Comparison of ENCODE assay signal across 8 cellular contexts in the genomic region with DNA sequence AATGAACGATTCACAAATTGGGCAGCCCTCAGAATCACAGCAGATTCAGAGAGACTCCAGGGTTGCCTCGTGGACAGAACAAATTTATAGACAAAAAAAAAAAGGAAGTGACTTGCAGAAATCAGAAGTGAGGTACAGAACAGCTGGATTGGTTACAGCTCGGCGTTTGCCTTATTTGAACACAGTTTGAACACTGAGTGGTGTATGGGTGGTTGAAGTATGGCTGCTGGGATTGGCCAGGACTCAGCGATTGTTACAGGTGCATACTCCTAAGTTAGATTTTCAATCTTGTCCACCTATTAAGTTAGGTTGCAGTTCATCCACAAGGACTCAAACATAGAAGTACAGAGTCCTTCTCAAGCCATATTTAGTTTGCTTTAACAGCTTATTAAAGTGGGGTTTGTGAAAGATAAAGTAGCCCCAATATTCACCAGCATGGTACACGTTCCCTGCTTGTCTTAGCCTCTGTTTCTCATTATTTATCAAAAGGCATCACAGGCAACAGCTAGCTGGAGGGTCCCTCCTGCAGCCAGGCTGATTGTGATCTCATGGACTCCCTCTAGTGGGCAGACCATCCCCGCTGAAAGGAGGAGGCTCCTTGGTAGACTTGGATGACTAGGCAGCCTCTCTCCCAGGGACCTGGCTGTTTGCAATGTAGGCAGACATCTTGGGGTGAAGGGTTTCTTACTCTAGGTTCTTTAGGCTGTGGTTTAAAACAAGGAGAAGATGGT. TPM values are rescaled to one million over a fixed set of nuclear protein-coding genes. Genes with fewer than 3 reads are reported as not detected.
DNase-seq lines count a peak whose midpoint lies in the region; ATAC-seq and TF ChIP-seq lines count a peak whose summit lies in the region.

No MANE protein-coding gene starts in this region.

- H3K9me3 Mint-ChIP-seq in WTC11 (peaks cover 53% of the 10 kb centered on the region), endodermal cell (peaks cover 48% of the 10 kb centered on the region)

- CTCF ChIA-PET in WTC11 (lab: Charles Lee): interaction anchor here (0.8 to 4.9 kb wide), 12 partner anchors 13 to 196 kb away, joined by 3 to 39 read pairs (median 4); a partner anchor contains a TSS

- peaks cover 10% of the 10 kb centered on the region; the same call in 1 of the 2 replicates for H3K27me3 Mint-ChIP-seq in WTC11 (ENCODE audit: low read depth)
- H3K27me3 Mint-ChIP-seq in endodermal cell (ENCODE audit: insufficient read depth): no peaks in the 10 kb centered on the region

- POLR2A ChIA-PET in WTC11 (lab: Charles Lee): interaction anchor here (0.6 kb wide), 1 partner anchor 678 kb away, joined by 3 read pairs; a partner anchor contains a TSS

- H3K9ac ChIP-seq in endodermal cell (ENCODE audit: extremely low read depth, low read length, poor library complexity, severe bottlenecking): no peak overlapping the region

- no peak overlapping the region for H3K4me3 Mint-ChIP-seq in WTC11
- H3K4me3 Mint-ChIP-seq in endodermal cell: no peak overlapping the region

- H3K27ac Mint-ChIP-seq in WTC11 (no peak overlapping the region), endodermal cell (no peak overlapping the region)

- ATAC-seq in WTC11 (peak; percentile 97), HG03045 (IDR thresholded peaks at IDR 0.05; ENCODE audit: unreplicated experiment) (no peak)

- H3K27me3 ChIP-seq in endodermal cell (ENCODE audit: control insufficient read depth, insufficient read depth, low read length, poor library complexity, severe bottlenecking): no peaks in the 10 kb centered on the region

- peaks cover 6% of the 10 kb centered on the region; the same call in 1 of the 2 replicates for H3K4me1 Mint-ChIP-seq in WTC11
- no peaks in the 10 kb centered on the region for H3K4me1 Mint-ChIP-seq in endodermal cell

- WGBS in endodermal cell (ENCODE audit: insufficient coverage in 1 of 2, insufficient read length in 1 of 2), 2 experiments: 68 to 86% methylated on average over 4 to 7 of the region's 7 CpGs

- TF ChIP-seq CTCF in GM12865 (IDR thresholded peaks at IDR 0.05; ENCODE audit: insufficient read depth, low read depth, low read length, missing control alignments): peak; percentile 76
- peak; percentile 45 for TF ChIP-seq CTCF in WTC11 (IDR thresholded peaks at IDR 0.05)
- TF ChIP-seq CTCF in endodermal cell (conservative IDR thresholded peaks at IDR 0.05): peak; percentile 77

- H3K36me3 Mint-ChIP-seq in WTC11 (peaks cover 46% of the 10 kb centered on the region), endodermal cell (ENCODE audit: low read depth) (peaks cover 6% of the 10 kb centered on the region)

- H3K4me3 ChIP-seq in GM12865 (ENCODE audit: low read depth, low read length) (no peak overlapping the region), endodermal cell (ENCODE audit: low read length) (no peak overlapping the region)

- no peaks in the 10 kb centered on the region for H3K4me1 ChIP-seq in endodermal cell (ENCODE audit: control insufficient read depth, insufficient read depth, low read length)

- H3K36me3 ChIP-seq in endodermal cell (ENCODE audit: control insufficient read depth, insufficient read depth, low read length): no peaks in the 10 kb centered on the region

- peaks cover 55% of the 10 kb centered on the region for H3K9me3 ChIP-seq in endodermal cell (ENCODE audit: control insufficient read depth, low read length)

- H3K27ac ChIP-seq in endodermal cell (ENCODE audit: low read depth, low read length): no peak overlapping the region

- DNase-seq in A172 (ENCODE audit: low spot score) (peak; percentile 73), GM12865 (ENCODE audit: low read depth) (peak; percentile 67), NAMALWA (ENCODE audit: low spot score) (peak; percentile 83), WTC11 (ENCODE audit: low spot score) (peak; percentile 80), endodermal cell (peak; percentile 90), mucosa of gallbladder (ENCODE audit: low spot score) (peak; percentile 59), stromal cell of bone marrow (ENCODE audit: low read depth) (peak; percentile 32)

TF ChIP-seq in WTC11, 78 proteins besides CTCF, POLR2A, EP300 and RAD21:
- TF ChIP-seq, protein P1, sequence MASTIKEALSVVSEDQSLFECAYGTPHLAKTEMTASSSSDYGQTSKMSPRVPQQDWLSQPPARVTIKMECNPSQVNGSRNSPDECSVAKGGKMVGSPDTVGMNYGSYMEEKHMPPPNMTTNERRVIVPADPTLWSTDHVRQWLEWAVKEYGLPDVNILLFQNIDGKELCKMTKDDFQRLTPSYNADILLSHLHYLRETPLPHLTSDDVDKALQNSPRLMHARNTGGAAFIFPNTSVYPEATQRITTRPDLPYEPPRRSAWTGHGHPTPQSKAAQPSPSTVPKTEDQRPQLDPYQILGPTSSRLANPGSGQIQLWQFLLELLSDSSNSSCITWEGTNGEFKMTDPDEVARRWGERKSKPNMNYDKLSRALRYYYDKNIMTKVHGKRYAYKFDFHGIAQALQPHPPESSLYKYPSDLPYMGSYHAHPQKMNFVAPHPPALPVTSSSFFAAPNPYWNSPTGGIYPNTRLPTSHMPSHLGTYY (CRISPR knock-in tag; IDR thresholded peaks at IDR 0.05): no peak
- TF ChIP-seq SMAD4 (CRISPR knock-in tag; IDR thresholded peaks at IDR 0.05): no peak
- TF ChIP-seq, protein P2, sequence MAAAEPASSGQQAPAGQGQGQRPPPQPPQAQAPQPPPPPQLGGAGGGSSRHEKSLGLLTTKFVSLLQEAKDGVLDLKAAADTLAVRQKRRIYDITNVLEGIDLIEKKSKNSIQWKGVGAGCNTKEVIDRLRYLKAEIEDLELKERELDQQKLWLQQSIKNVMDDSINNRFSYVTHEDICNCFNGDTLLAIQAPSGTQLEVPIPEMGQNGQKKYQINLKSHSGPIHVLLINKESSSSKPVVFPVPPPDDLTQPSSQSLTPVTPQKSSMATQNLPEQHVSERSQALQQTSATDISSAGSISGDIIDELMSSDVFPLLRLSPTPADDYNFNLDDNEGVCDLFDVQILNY (CRISPR knock-in tag; IDR thresholded peaks at IDR 0.05): no peak
- TF ChIP-seq OVOL2 (CRISPR knock-in tag; IDR thresholded peaks at IDR 0.05; ENCODE audit: borderline replicate concordance): no peak
- TF ChIP-seq NFATC4 (CRISPR knock-in tag; IDR thresholded peaks at IDR 0.05): no peak
- no peak for TF ChIP-seq CREM (CRISPR knock-in tag; IDR thresholded peaks at IDR 0.05)
- no peak for TF ChIP-seq NR3C1 (CRISPR knock-in tag; conservative IDR thresholded peaks at IDR 0.05; ENCODE audit: low read depth)
- TF ChIP-seq, protein P3, sequence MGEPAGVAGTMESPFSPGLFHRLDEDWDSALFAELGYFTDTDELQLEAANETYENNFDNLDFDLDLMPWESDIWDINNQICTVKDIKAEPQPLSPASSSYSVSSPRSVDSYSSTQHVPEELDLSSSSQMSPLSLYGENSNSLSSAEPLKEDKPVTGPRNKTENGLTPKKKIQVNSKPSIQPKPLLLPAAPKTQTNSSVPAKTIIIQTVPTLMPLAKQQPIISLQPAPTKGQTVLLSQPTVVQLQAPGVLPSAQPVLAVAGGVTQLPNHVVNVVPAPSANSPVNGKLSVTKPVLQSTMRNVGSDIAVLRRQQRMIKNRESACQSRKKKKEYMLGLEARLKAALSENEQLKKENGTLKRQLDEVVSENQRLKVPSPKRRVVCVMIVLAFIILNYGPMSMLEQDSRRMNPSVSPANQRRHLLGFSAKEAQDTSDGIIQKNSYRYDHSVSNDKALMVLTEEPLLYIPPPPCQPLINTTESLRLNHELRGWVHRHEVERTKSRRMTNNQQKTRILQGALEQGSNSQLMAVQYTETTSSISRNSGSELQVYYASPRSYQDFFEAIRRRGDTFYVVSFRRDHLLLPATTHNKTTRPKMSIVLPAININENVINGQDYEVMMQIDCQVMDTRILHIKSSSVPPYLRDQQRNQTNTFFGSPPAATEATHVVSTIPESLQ (CRISPR knock-in tag; IDR thresholded peaks at IDR 0.05): no peak
- TF ChIP-seq NR1H2 (CRISPR knock-in tag; IDR thresholded peaks at IDR 0.05): no peak
- no peak for TF ChIP-seq ATF1 (CRISPR knock-in tag; IDR thresholded peaks at IDR 0.05)

RNA-seq across cellular contexts. Expression of a gene that starts 17.6 kb away (rescaled TPM):
- 0.50 TPM in 1 of 2 replicates, not detected in the other for total RNA-seq in A172 (2014; rRNA removed; shearing (Covaris generic))
- total RNA-seq in WTC11 (2021) (0.78 to 2.0 TPM (median 1.2 TPM) in 3 replicates), endodermal cell (1 to 10 TPM; 1.0 to 1.6 TPM), mucosa of gallbladder (9.0 TPM)
- 1.6 TPM for polyA plus RNA-seq in endodermal cell (2013, experiment 1 of 2)
- polyA plus RNA-seq in endodermal cell (2013, experiment 2 of 2): 0.95 TPM

Comparison
In these comparisons a context has a peak if more than half of its experiments do, and no peak if none do; other contexts are left out.
1. DNase-seq: peak in every context shown above with its lines; median percentile 90 in endodermal cell; 83 in NAMALWA; 80 in WTC11; 73 in A172; 67 in GM12865; 59 in mucosa of gallbladder; 32 in stromal cell of bone marrow.